ENCODE assay signal across 22 cellular contexts in genomic region chr4:77671051-77671450, GRCh38.
"Had no signal": no experiment of that assay in that cellular context is flagged by ENCODE, and none has a peak within 500 bp of the region (broad histone marks: within the 10 kb centered on the region; RNA-seq: fewer than 3 reads in every experiment).

No MANE protein-coding gene starts in this region.

- H3K27ac ChIP-seq: lower lobe of right lung, ovary, psoas muscle, sigmoid colon, testis, tibial artery had no signal

- H3K4me3 ChIP-seq: lower lobe of right lung, ovary, psoas muscle, sigmoid colon, testis, tibial artery had no signal

- H3K27me3 Mint-ChIP-seq: stimulated activated memory B cell treated with anti-CD40 and anti-IgM and Interleukin-4, amounts not matched to agents 10 μg/mL and 1 μg/mL and 100 μg/mL, for 72 hours; type B pancreatic cell had no signal

- H3K36me3 Mint-ChIP-seq: natural killer cell; stimulated activated memory B cell treated with anti-CD40 and anti-IgM and Interleukin-4, amounts not matched to agents 10 μg/mL and 1 μg/mL and 100 μg/mL, for 72 hours; type B pancreatic cell had no signal

- ATAC-seq: left ventricle myocardium superior; lower lobe of right lung; natural killer cell; psoas muscle; right cardiac atrium; stimulated activated memory B cell treated with anti-CD40 and anti-IgM and Interleukin-4, amounts not matched to agents 10 μg/mL and 1 μg/mL and 100 μg/mL, for 72 hours; stimulated activated naive CD8-positive, alpha-beta T cell treated with anti-CD3 and anti-CD28 coated beads, Interleukin-15, Interleukin-2, amounts not matched to agents 100 U/mL and 50 U/mL, for 24 hours had no signal

- H3K9me3 Mint-ChIP-seq: natural killer cell; neural crest cell; stimulated activated memory B cell treated with anti-CD40 and anti-IgM and Interleukin-4, amounts not matched to agents 10 μg/mL and 1 μg/mL and 100 μg/mL, for 72 hours had no signal

- H3K4me1 Mint-ChIP-seq: memory B cell; natural killer cell; neural crest cell; stimulated activated memory B cell treated with anti-CD40 and anti-IgM and Interleukin-4, amounts not matched to agents 10 μg/mL and 1 μg/mL and 100 μg/mL, for 72 hours had no signal

- H3K27ac Mint-ChIP-seq: memory B cell; natural killer cell; stimulated activated memory B cell treated with anti-CD40 and anti-IgM and Interleukin-4, amounts not matched to agents 10 μg/mL and 1 μg/mL and 100 μg/mL, for 72 hours; type B pancreatic cell had no signal

- FAIRE-seq: frontal cortex, keratinocyte had no signal

- H3K9me3 ChIP-seq: lower lobe of right lung, ovary, psoas muscle, sigmoid colon, testis had no signal

- DNase-seq: cortex of kidney; hypothalamus; left ventricle myocardium superior; lower lobe of right lung; natural killer cell; occipital lobe; ovary; posterior cingulate gyrus; psoas muscle; right cardiac atrium; sigmoid colon; stimulated activated CD4-positive, alpha-beta T cell treated with anti-CD3 and anti-CD28 coated beads, Interleukin-4, amount 100 ng/mL, for 4 hours; stimulated activated naive CD8-positive, alpha-beta T cell treated with anti-CD3 and anti-CD28 coated beads, Interleukin-15, Interleukin-2, amounts not matched to agents 100 U/mL and 50 U/mL, for 24 hours; substantia nigra; testis; tibial artery had no signal

- H3K4me3 Mint-ChIP-seq: memory B cell; natural killer cell; neural crest cell; stimulated activated memory B cell treated with anti-CD40 and anti-IgM and Interleukin-4, amounts not matched to agents 10 μg/mL and 1 μg/mL and 100 μg/mL, for 72 hours; type B pancreatic cell had no signal

- H3K36me3 ChIP-seq: lower lobe of right lung, ovary, sigmoid colon, tibial artery had no signal

- H3K27me3 ChIP-seq: ovary, sigmoid colon, testis, tibial artery had no signal

- H3K4me1 ChIP-seq: lower lobe of right lung, psoas muscle, testis, tibial artery had no signal
